Comparison of ENCODE assay signal across 16 cellular contexts in genomic region chr19:38019427-38019724, GRCh38.
DNase-seq lines count a peak whose midpoint lies in the region; ATAC-seq, FAIRE-seq and TF ChIP-seq lines count a peak whose summit lies in the region.
"Had no signal": no experiment of that assay in that cellular context is flagged by ENCODE, and none has a peak within 500 bp of the region (broad histone marks: within the 10 kb centered on the region; RNA-seq: fewer than 3 reads in every experiment).

No MANE protein-coding gene starts in this region.

- H3K14ac ChIP-seq in mesenchymal stem cell (ENCODE audit: low read length in 2 of 2) = no peak overlapping the region

- BruUV-seq in HepG2 (replicated peaks; lab: Mats Ljungman, UMichigan) = no TSS peak

- H3K4me3 Mint-ChIP-seq in WTC11 = no peak overlapping the region
- peak overlapping the region in 3 of 8 donors; percentile 16 to 35 (median 28) for H3K4me3 Mint-ChIP-seq in naive B cell
- H3K4me3 Mint-ChIP-seq in type B pancreatic cell = no peak overlapping the region
- H3K4me3 Mint-ChIP-seq: CD8-positive, alpha-beta T cell had no signal

- H2BK12ac ChIP-seq in mesenchymal stem cell (ENCODE audit: low read length in 2 of 2) = no peak overlapping the region

- no peak overlapping the region for H3K9ac ChIP-seq in HepG2 (ENCODE audit: insufficient read depth, low read depth, low read length)
- H3K9ac ChIP-seq in mesenchymal stem cell (ENCODE audit: low read length) = no peak overlapping the region

- H3K27me3 ChIP-seq in HepG2 (ENCODE audit: control insufficient read depth in 1 of 2, insufficient read depth in 2 of 2, low read length in 2 of 2) (no peaks in the 10 kb centered on the region), right lobe of liver (no peaks in the 10 kb centered on the region), mesenchymal stem cell (ENCODE audit: control insufficient read depth in 1 of 2, insufficient read depth in 1 of 2, low read length in 2 of 2) (no peaks in the 10 kb centered on the region)

- no peak overlapping the region for H4K8ac ChIP-seq in mesenchymal stem cell (ENCODE audit: low read length)

- H3K36me3 ChIP-seq in HepG2 (replicated peaks in 1 of 2; ENCODE audit: control insufficient read depth in 1 of 2, insufficient read depth in 2 of 2, low read length in 2 of 2) (no peaks in the 10 kb centered on the region), right lobe of liver (no peaks in the 10 kb centered on the region), mesenchymal stem cell (ENCODE audit: control insufficient read depth in 1 of 2, insufficient read depth in 2 of 2, low read depth in 1 of 2, low read length in 2 of 2) (peaks cover 2 to 9% of the 10 kb centered on the region in 2 experiments)

- H2AK5ac ChIP-seq in mesenchymal stem cell (ENCODE audit: low read length, severe bottlenecking) = no peak overlapping the region

- TF ChIP-seq CTCF in HepG2 (CRISPR knock-in tag; IDR thresholded peaks at IDR 0.05) (no peak), right lobe of liver (IDR thresholded peaks at IDR 0.05) (no peak), WTC11 (IDR thresholded peaks at IDR 0.05) (no peak), type B pancreatic cell (conservative IDR thresholded peaks at IDR 0.05) (no peak)

- no peak overlapping the region for H3K23ac ChIP-seq in mesenchymal stem cell (ENCODE audit: low read length in 2 of 2)

- no peak for TF ChIP-seq RAD21 in HepG2 (CRISPR knock-in tag; IDR thresholded peaks at IDR 0.05)

- H3K4me3 ChIP-seq in HepG2 (replicated peaks in 1 of 3; ENCODE audit: insufficient read depth in 1 of 3, low read depth in 2 of 3, low read length in 3 of 3) = no peak overlapping the region
- H3K4me3 ChIP-seq in right lobe of liver = no peak overlapping the region
- H3K4me3 ChIP-seq in mesenchymal stem cell (ENCODE audit: insufficient read depth in 1 of 2, low read depth in 1 of 2, low read length in 2 of 2) = no peak overlapping the region

- H3K79me2 ChIP-seq in HepG2 (ENCODE audit: insufficient read depth, low read length) = no peaks in the 10 kb centered on the region

- no peak overlapping the region for H3K4ac ChIP-seq in mesenchymal stem cell (ENCODE audit: low read depth in 1 of 2, low read length in 2 of 2)

- no peaks in the 10 kb centered on the region for H3K9me3 ChIP-seq in HepG2 (ENCODE audit: low read length)
- H3K9me3 ChIP-seq in right lobe of liver = no peaks in the 10 kb centered on the region
- H3K9me3 ChIP-seq in mesenchymal stem cell (ENCODE audit: control insufficient read depth, low read length) = no peaks in the 10 kb centered on the region

- H3K36me3 Mint-ChIP-seq in WTC11 (no peaks in the 10 kb centered on the region), naive B cell (peaks cover 0 to 8% of the 10 kb centered on the region in 2 donors), type B pancreatic cell (peaks cover 4% of the 10 kb centered on the region)

- no peaks in the 10 kb centered on the region for H4K20me1 ChIP-seq in HepG2 (ENCODE audit: insufficient read depth, low read length)

- H3K4me2 ChIP-seq in HepG2 (ENCODE audit: low read depth, low read length) = no peak overlapping the region
- H3K4me2 ChIP-seq in mesenchymal stem cell (ENCODE audit: low read length, poor library complexity, severe bottlenecking) = no peak overlapping the region

- no peak overlapping the region for H3K27ac ChIP-seq in HepG2 (ENCODE audit: extremely low read length, insufficient read depth, low read length)
- H3K27ac ChIP-seq in right lobe of liver = no peak overlapping the region
- H3K27ac ChIP-seq in mesenchymal stem cell (ENCODE audit: low read length, poor library complexity, severe bottlenecking) = no peak overlapping the region

- no peak for TF ChIP-seq POLR2A in HepG2 (IDR thresholded peaks at IDR 0.05; ENCODE audit: insufficient read depth in 1 of 2, low read depth in 2 of 2, low read length in 2 of 2)
- no peak for TF ChIP-seq POLR2A in right lobe of liver (IDR thresholded peaks at IDR 0.05)

- H3K4me1 ChIP-seq in HepG2 (ENCODE audit: insufficient read depth, low read length) = peaks cover 6% of the 10 kb centered on the region
- peaks cover 0 to 5% (median 0%) of the 10 kb centered on the region in 4 donors for H3K4me1 ChIP-seq in right lobe of liver
- H3K4me1 ChIP-seq in mesenchymal stem cell (ENCODE audit: control insufficient read depth, insufficient read depth, low read depth, low read length) = peaks cover 32% of the 10 kb centered on the region

- H3K27me3 Mint-ChIP-seq in WTC11 (ENCODE audit: low read depth) (no peaks in the 10 kb centered on the region), naive B cell (no peaks in the 10 kb centered on the region), type B pancreatic cell (no peaks in the 10 kb centered on the region)

- TF ChIP-seq EP300 in HepG2 (IDR thresholded peaks at IDR 0.05; ENCODE audit: low read depth in 2 of 2, low read length in 2 of 2) = no peak
- no peak for TF ChIP-seq EP300 in HepG2 (CRISPR knock-in tag; IDR thresholded peaks at IDR 0.05; ENCODE audit: borderline replicate concordance)

- H2AFZ ChIP-seq in HepG2 (ENCODE audit: low read length) (no peak overlapping the region), mesenchymal stem cell (ENCODE audit: low read depth, low read length) (no peak overlapping the region)

- H3K27ac Mint-ChIP-seq in WTC11 = no peak overlapping the region
- peak overlapping the region; percentile 44 to 94 (median 73) for H3K27ac Mint-ChIP-seq in naive B cell
- H3K27ac Mint-ChIP-seq in type B pancreatic cell = peak overlapping the region; percentile 21

- WGBS in HepG2 (ENCODE audit: low lambda C conversion rate) = 58% methylated on average over 2 of the region's 2 CpGs
- 67% methylated on average over 1 of the region's 2 CpGs for WGBS in right lobe of liver (ENCODE audit: insufficient coverage, low coverage, low lambda C conversion rate, missing lambda C conversion rate)
- WGBS in mesenchymal stem cell = 50% methylated on average over 1 of the region's 2 CpGs

- H3K4me1 Mint-ChIP-seq in WTC11 (peaks cover 18% of the 10 kb centered on the region), naive B cell (peaks cover 61 to 98% (median 82%) of the 10 kb centered on the region in 3 donors), type B pancreatic cell (ENCODE audit: unreplicated experiment) (peaks cover 25% of the 10 kb centered on the region)

- in situ Hi-C loops in HepG2 (cut with HindIII; ENCODE audit: extremely low pct_ligation_motif_present, low pct_unique_long_range_greater_than_20kb) = no loop called here

- H4K91ac ChIP-seq in mesenchymal stem cell (ENCODE audit: low read length) = no peak overlapping the region

- H2BK5ac ChIP-seq in mesenchymal stem cell (ENCODE audit: low read depth, low read length, poor library complexity, severe bottlenecking) = no peak overlapping the region

- intact Hi-C loops in HepG2 (cut with micrococcal nuclease; ENCODE audit: unreplicated experiment) (no loop called here), right lobe of liver (cut with DNase I) (no loop called here), posterior cingulate gyrus (cut with DNase I) (no loop called here)

- POLR2A ChIA-PET in HepG2 (lab: Yijun Ruan, JAX) = no interaction called here
- POLR2A ChIA-PET in WTC11 (lab: Charles Lee) = interaction anchor here (1.3 kb wide), 1 partner anchor 29 kb away, joined by 4 read pairs; no protein-coding TSS in a partner anchor

- ATAC-seq in HepG2 = no peak; the same call in 2 of the 3 replicates
- ATAC-seq in right lobe of liver = no peak
- peak; percentile 72 for ATAC-seq in WTC11
- no peak for ATAC-seq in naive B cell (ENCODE audit: low read depth in 2 of 2)
- ATAC-seq: CD8-positive, alpha-beta T cell; SK-N-SH treated with all-trans-retinoic acid at 6 μM for 48 hours had no signal

- H2BK15ac ChIP-seq in mesenchymal stem cell (ENCODE audit: low read depth, poor library complexity, severe bottlenecking) = no peak overlapping the region

- peaks cover 39% of the 10 kb centered on the region for H3K79me1 ChIP-seq in mesenchymal stem cell (replicated peaks; ENCODE audit: low read length, poor library complexity, severe bottlenecking)

- DNase-seq in HepG2 (ENCODE audit: low spot score) = no peak
- no peak for DNase-seq in right lobe of liver
- no peak for DNase-seq in WTC11 (ENCODE audit: low spot score)
- no peak for DNase-seq in naive B cell
- no peak for DNase-seq in type B pancreatic cell (ENCODE audit: extremely low spot score, unreplicated experiment)
- no peak for DNase-seq in mesenchymal stem cell
- no peak for DNase-seq in mesenteric fat pad (ENCODE audit: low spot score)
- DNase-seq in posterior cingulate gyrus = no peak
- DNase-seq: Calu3; CD8-positive, alpha-beta T cell; GF-D8; NCI-H1105 treated with DMSO at 0.1 percent for 48 hours; NCI-H1694; OCI-M1; SHP77 had no signal

- H2BK120ac ChIP-seq in mesenchymal stem cell (ENCODE audit: low read depth, low read length) = no peak overlapping the region

- CTCF ChIA-PET in HepG2 (lab: Yijun Ruan, JAX; ENCODE audit: low intra/inter-chr PET ratio, low total read pairs) (no interaction called here), WTC11 (lab: Charles Lee) (interaction anchor here (0.7 to 2.5 kb wide), 7 partner anchors 16 to 205 kb away, joined by 3 to 10 read pairs (median 3); partner anchors contain the start of gene WDR87)

- no peak overlapping the region for H3K18ac ChIP-seq in mesenchymal stem cell (ENCODE audit: low read depth in 1 of 2, low read length in 2 of 2)

- no peak for FAIRE-seq in HepG2 (lab: Jason Lieb, UNC)

- H3K9me3 Mint-ChIP-seq in WTC11 = no peaks in the 10 kb centered on the region
- no peaks in the 10 kb centered on the region for H3K9me3 Mint-ChIP-seq in naive B cell
- no peaks in the 10 kb centered on the region for H3K9me3 Mint-ChIP-seq in type B pancreatic cell
- H3K9me3 Mint-ChIP-seq: CD8-positive, alpha-beta T cell had no signal

TF ChIP-seq in HepG2, 621 proteins besides CTCF, POLR2A, EP300 and RAD21 (continues in another document):
- TF ChIP-seq ZNF143 (CRISPR knock-in tag; IDR thresholded peaks at IDR 0.05) (peak; percentile 80), THAP11 (CRISPR knock-in tag; IDR thresholded peaks at IDR 0.05) (peak; percentile 88), MTA1 (CRISPR knock-in tag; IDR thresholded peaks at IDR 0.05; ENCODE audit: borderline replicate concordance) (no peak)

TF ChIP-seq in WTC11, 78 proteins besides CTCF, POLR2A, EP300 and RAD21 (continues in another document):
- TF ChIP-seq NR2C2 (CRISPR knock-in tag; IDR thresholded peaks at IDR 0.05) = no peak
- no peak for TF ChIP-seq CREM (CRISPR knock-in tag; IDR thresholded peaks at IDR 0.05)
- TF ChIP-seq ZBTB43 (CRISPR knock-in tag; IDR thresholded peaks at IDR 0.05) = no peak
